8 cellular contexts compared by ENCODE assay signal in genomic region chr7:135147899-135148721, GRCh38.
DNase-seq lines count a peak whose midpoint lies in the region; ATAC-seq and TF ChIP-seq lines count a peak whose summit lies in the region.

TSS of gene TMEM140 (plus strand) at chr7:135148072. CDS start at chr7:135164442, 16,370 bp downstream.

- peak within 1 kb of the TSS; percentile 66 for H3K4me3 ChIP-seq in GM12864 (ENCODE audit: low read depth, low read length)
- peak within 1 kb of the TSS; percentile 67 for H3K4me3 ChIP-seq in Loucy (ENCODE audit: low read length, poor library complexity, severe bottlenecking)
- no peak within 1 kb of the TSS for H3K4me3 ChIP-seq in WERI-Rb-1 (ENCODE audit: low read depth, low read length)

- H3K27me3 ChIP-seq in Loucy (ENCODE audit: insufficient read depth, low read length, poor library complexity, severe bottlenecking), result no peaks in the 10 kb centered on the region
- H3K27me3 ChIP-seq in WERI-Rb-1 (ENCODE audit: insufficient read depth, low read depth, severe bottlenecking), result no peaks in the 10 kb centered on the region

- peak within 1 kb of the TSS; percentile 39 for H3K9ac ChIP-seq in Loucy (ENCODE audit: low read depth, low read length, poor library complexity, severe bottlenecking)

- ATAC-seq in GM21786 (IDR thresholded peaks at IDR 0.05; ENCODE audit: unreplicated experiment), result peak; percentile 66

- peaks cover 4% of the 10 kb centered on the region for H3K4me1 ChIP-seq in Loucy (ENCODE audit: insufficient read depth, low read length, poor library complexity, severe bottlenecking)

- no peaks in the 10 kb centered on the region for H3F3A ChIP-seq in Loucy (ENCODE audit: low read depth)

- H3K79me2 ChIP-seq in Loucy (ENCODE audit: insufficient read depth, low read length), result no peaks in the 10 kb centered on the region

- H3K9me3 ChIP-seq in Loucy (ENCODE audit: insufficient read depth, low read depth, low read length) (no peaks in the 10 kb centered on the region), WERI-Rb-1 (ENCODE audit: severe bottlenecking) (no peaks in the 10 kb centered on the region)

- H2AFZ ChIP-seq in Loucy (ENCODE audit: low read length), result peak within 1 kb of the TSS; percentile 65

- no peaks in the 10 kb centered on the region for H4K20me1 ChIP-seq in Loucy (ENCODE audit: insufficient read depth, low read length, poor library complexity, severe bottlenecking)

- H3K9me2 ChIP-seq in Loucy (replicated peaks; ENCODE audit: low read depth, low read length), result no peaks in the 10 kb centered on the region

- TF ChIP-seq CTCF in GM12864 (IDR thresholded peaks at IDR 0.05; ENCODE audit: low read depth, low read length, missing control alignments), result peak; percentile 8
- no peak for TF ChIP-seq CTCF in Loucy (conservative IDR thresholded peaks at IDR 0.05; ENCODE audit: low read length)
- TF ChIP-seq CTCF in WERI-Rb-1 (IDR thresholded peaks at IDR 0.05; ENCODE audit: low read depth, low read length), result no peak

- DNase-seq in GM12864 (ENCODE audit: low read depth) (no peak), fibroblast of peridontal ligament (ENCODE audit: extremely low read depth) (peak; percentile 85), pons (ENCODE audit: low spot score) (peak; percentile 92), NCI-H2029 (lab: John Stamatoyannopoulos, UW) (no peak), WERI-Rb-1 (no peak)
- DNase-seq in activated CD8-positive, alpha-beta memory T cell treated with anti-CD3 and anti-CD28 coated beads, Interleukin-2, amount 50 U/mL, for 48 hours, result peak; percentile 67

- peak within 1 kb of the TSS; percentile 72 for H3K4me2 ChIP-seq in Loucy (ENCODE audit: low read depth, low read length, poor library complexity, severe bottlenecking)

- H3K36me3 ChIP-seq in Loucy (ENCODE audit: insufficient read depth, low read length) (no peaks in the 10 kb centered on the region), WERI-Rb-1 (no peaks in the 10 kb centered on the region)

- no peak within 1 kb of the TSS for H3K27ac ChIP-seq in WERI-Rb-1

Comparison
In these comparisons a context has a peak if more than half of its experiments do, and no peak if none do; other contexts are left out.
1. DNase-seq: peak in activated CD8-positive, alpha-beta memory T cell treated with anti-CD3 and anti-CD28 coated beads, Interleukin-2, amount 50 U/mL, for 48 hours (single experiment), fibroblast of peridontal ligament (single experiment) and pons (single experiment); none in GM12864 (single experiment), NCI-H2029 (single experiment) and WERI-Rb-1 (single experiment).